Comparison of ENCODE assay signal across 2 cellular contexts in the genomic region with DNA sequence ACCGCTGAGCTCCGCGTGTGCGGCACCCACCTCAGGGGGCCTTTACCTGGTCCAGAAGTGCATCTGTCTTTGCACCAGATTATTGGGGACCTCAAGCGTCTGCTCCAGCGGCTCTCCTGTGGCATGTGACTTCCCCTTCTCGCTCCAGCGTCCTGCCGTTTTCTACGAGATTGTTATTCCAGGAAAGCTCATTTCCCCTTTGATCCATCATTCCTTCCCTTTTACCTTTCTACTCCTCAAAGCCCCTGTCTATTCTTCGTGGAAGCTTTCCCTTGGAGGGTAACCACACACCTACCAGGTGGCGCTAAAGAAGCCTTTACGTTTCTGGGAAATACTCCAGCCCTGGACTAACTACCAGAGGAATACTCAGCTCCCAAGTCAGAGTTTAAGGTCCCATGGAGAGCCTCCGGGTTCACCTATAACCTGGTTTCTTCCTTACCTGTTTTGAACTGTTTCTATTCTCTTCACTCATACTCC.
A peak's percentile ranks its signal among the peaks of the same experiment; 100 is the strongest.
TF ChIP-seq lines count a peak whose summit lies in the region.

No MANE protein-coding gene starts in this region.

TF ChIP-seq in K562, 482 proteins besides CTCF, POLR2A, EP300 and RAD21:
- TF ChIP-seq NKRF (IDR thresholded peaks at IDR 0.05; ENCODE audit: borderline replicate concordance) = peak; percentile 1; the same call in 1 of the 2 replicates
- peak; percentile 20; the same call in 1 of the 2 replicates for TF ChIP-seq ZBTB40 (IDR thresholded peaks at IDR 0.05)
- no peak for TF ChIP-seq ZBTB40 (CRISPR knock-in tag; IDR thresholded peaks at IDR 0.05)
- no peak for TF ChIP-seq U2AF1 (optimal IDR thresholded peaks at IDR 0.05; ENCODE audit: low read depth, low read length)

TF ChIP-seq in liver, 16 proteins besides CTCF, POLR2A, EP300 and RAD21:
- peak in 1 of 2 donors; percentile 6 for TF ChIP-seq GABPA (IDR thresholded peaks at IDR 0.05 in 1 of 2, conservative IDR thresholded peaks at IDR 0.05 in 1 of 2)
- TF ChIP-seq HNF4G (IDR thresholded peaks at IDR 0.05) = no peak
